In the genomic region with DNA sequence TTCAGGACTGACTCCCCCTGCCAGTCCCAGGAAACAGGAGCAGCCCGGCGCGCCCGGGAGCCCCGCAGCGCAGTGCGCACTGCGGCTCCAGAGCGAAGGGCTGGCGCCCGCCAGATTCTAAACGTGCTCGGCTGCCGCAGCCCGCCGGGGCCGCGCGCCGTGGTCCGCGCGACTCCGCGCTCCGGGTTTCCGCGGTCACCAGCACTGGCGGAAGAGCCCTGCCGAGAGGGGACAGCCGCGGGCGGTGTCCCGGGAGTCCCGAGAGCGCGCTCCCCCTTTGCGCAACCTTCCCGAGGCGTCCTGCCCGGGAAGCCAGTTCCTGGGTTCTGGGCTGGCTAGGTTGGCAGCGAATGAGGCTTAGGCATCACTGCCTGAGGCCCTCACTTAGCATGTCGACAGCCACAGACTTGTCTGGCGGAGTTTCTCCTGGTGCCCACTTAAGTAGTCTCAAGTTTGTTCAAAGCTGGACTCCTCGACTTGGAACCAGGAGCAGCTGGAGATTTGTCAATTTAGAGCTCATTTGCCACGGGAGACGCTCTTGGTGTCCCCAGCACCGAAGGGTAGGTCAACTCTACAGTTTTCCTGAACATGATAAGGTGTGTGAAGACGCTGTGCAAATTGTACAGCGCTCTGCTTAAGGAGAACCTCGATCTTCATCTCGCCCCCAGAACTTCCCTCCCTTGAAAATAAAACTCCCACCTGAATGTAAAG, we compare ENCODE assay signal across 8 cellular contexts. TPM values are rescaled to one million over a fixed set of nuclear protein-coding genes. Genes with fewer than 3 reads are reported as not detected.
DNase-seq lines count a peak whose midpoint lies in the region; ATAC-seq and TF ChIP-seq lines count a peak whose summit lies in the region.

No MANE protein-coding gene starts in this region.

- peak overlapping the region; percentile 93 for H3K4me3 Mint-ChIP-seq in WTC11

- H3K36me3 ChIP-seq in A673 (ENCODE audit: insufficient read depth, low read length, poor library complexity, severe bottlenecking) (no peaks in the 10 kb centered on the region), HUES64 (ENCODE audit: insufficient read depth, low read length) (no peaks in the 10 kb centered on the region), left ventricle myocardium inferior (no peaks in the 10 kb centered on the region), Karpas-422 (ENCODE audit: insufficient read depth, low read length) (no peaks in the 10 kb centered on the region)

- H3K4me3 ChIP-seq in A673 (ENCODE audit: low read depth, low read length, poor library complexity, severe bottlenecking) (peak overlapping the region; percentile 64), HUES64 (ENCODE audit: low read length) (peak overlapping the region; percentile 82), left ventricle myocardium inferior (peak overlapping the region; percentile 72), Karpas-422 (ENCODE audit: low read length) (no peak overlapping the region)

- H4K20me1 ChIP-seq in Karpas-422 (ENCODE audit: insufficient read depth, low read depth, low read length): no peaks in the 10 kb centered on the region

- DNase-seq in A673 (ENCODE audit: low spot score): peak; percentile 93
- DNase-seq in WTC11 (ENCODE audit: low spot score): peak; percentile 75
- peak; percentile 70 for DNase-seq in left ventricle myocardium inferior
- peak; percentile 48 for DNase-seq in renal cortical epithelial cell (ENCODE audit: low read depth)
- DNase-seq in Karpas-422: no peak

- H3K9me3 ChIP-seq in A673 (ENCODE audit: low read depth, low read length, poor library complexity, severe bottlenecking): no peaks in the 10 kb centered on the region
- H3K9me3 ChIP-seq in HUES64 (ENCODE audit: insufficient read depth, low read depth, low read length): no peaks in the 10 kb centered on the region
- no peaks in the 10 kb centered on the region for H3K9me3 ChIP-seq in left ventricle myocardium inferior (replicated peaks)
- no peaks in the 10 kb centered on the region for H3K9me3 ChIP-seq in Karpas-422 (ENCODE audit: low read length)

- H3K4me1 ChIP-seq in A673 (ENCODE audit: insufficient read depth, low read length, poor library complexity, severe bottlenecking) (peaks cover 3% of the 10 kb centered on the region), HUES64 (ENCODE audit: insufficient read depth, low read length) (peaks cover 33% of the 10 kb centered on the region), left ventricle myocardium inferior (peaks cover 36% of the 10 kb centered on the region), Karpas-422 (ENCODE audit: low read length) (no peaks in the 10 kb centered on the region)

- H3K9ac ChIP-seq in HUES64 (ENCODE audit: low read depth, low read length): peak overlapping the region; percentile 88
- no peak overlapping the region for H3K9ac ChIP-seq in Karpas-422 (ENCODE audit: low read length)

- H3K4me1 Mint-ChIP-seq in WTC11: peaks cover 30% of the 10 kb centered on the region

- POLR2A ChIA-PET in A673 (lab: Charles Lee; ENCODE audit: low non-redundant PET): no interaction called here
- POLR2A ChIA-PET in WTC11 (lab: Charles Lee): no interaction called here

- 0 out of 2 replicates have a peak, but pooled peaks have one; percentile 10 for TF ChIP-seq CTCF in A673 (conservative IDR thresholded peaks at IDR 0.05; ENCODE audit: low read depth, low read length)
- TF ChIP-seq CTCF in WTC11 (IDR thresholded peaks at IDR 0.05): no peak
- no peak for TF ChIP-seq CTCF in left ventricle myocardium inferior (IDR thresholded peaks at IDR 0.05; ENCODE audit: borderline replicate concordance)

- H3K27ac Mint-ChIP-seq in WTC11: peak overlapping the region; percentile 81

- no peak overlapping the region for H2AFZ ChIP-seq in Karpas-422 (ENCODE audit: low read length)

- peaks cover 7% of the 10 kb centered on the region for H3K36me3 Mint-ChIP-seq in WTC11

- H3K27ac ChIP-seq in A673 (ENCODE audit: low read depth, low read length, poor library complexity, severe bottlenecking) (peak overlapping the region; percentile 29), HUES64 (ENCODE audit: low read depth, low read length) (no peak overlapping the region; the same call in 1 of the 2 replicates), left ventricle myocardium inferior (replicated peaks) (peak overlapping the region; percentile 91), Karpas-422 (ENCODE audit: low read length) (no peak overlapping the region)

- CTCF ChIA-PET in A673 (lab: Charles Lee): interaction anchor here (1.1 kb wide), 1 partner anchor 132 kb away, joined by 8 read pairs; no protein-coding TSS in a partner anchor
- CTCF ChIA-PET in WTC11 (lab: Charles Lee): interaction anchor here (1.5 to 1.6 kb wide), 2 partner anchors 107 to 764 kb away, joined by 3 to 4 read pairs; no protein-coding TSS in a partner anchor

- intact Hi-C loops in A673 (cut with micrococcal nuclease; ENCODE audit: unreplicated experiment) (loop anchor here (5.0 kb wide), 1 partner anchor 67 kb away; no protein-coding TSS in a partner anchor), left ventricle myocardium inferior (cut with micrococcal nuclease) (no loop called here)

- H3K4me2 ChIP-seq in Karpas-422 (ENCODE audit: low read depth, low read length, poor library complexity, severe bottlenecking): no peak overlapping the region

- no peaks in the 10 kb centered on the region for H3K79me2 ChIP-seq in Karpas-422 (ENCODE audit: low read length)

- ATAC-seq in GM19023 (IDR thresholded peaks at IDR 0.05; ENCODE audit: unreplicated experiment): peak; percentile 75
- peak; percentile 29 for ATAC-seq in WTC11
- ATAC-seq in HG03135 (IDR thresholded peaks at IDR 0.05; ENCODE audit: unreplicated experiment): no peak

- WGBS in HUES64: under 1% methylated on average over 52 of the region's 52 CpGs

- H3K27me3 Mint-ChIP-seq in WTC11 (ENCODE audit: low read depth): peaks cover 8% of the 10 kb centered on the region

- H3K27me3 ChIP-seq in A673 (replicated peaks; ENCODE audit: insufficient read depth, low read depth, low read length, poor library complexity) (no peaks in the 10 kb centered on the region), HUES64 (ENCODE audit: insufficient read depth, low read length) (peaks cover 35% of the 10 kb centered on the region), left ventricle myocardium inferior (ENCODE audit: low read depth) (peaks cover 72% of the 10 kb centered on the region), Karpas-422 (ENCODE audit: low read length) (no peaks in the 10 kb centered on the region)

- no peaks in the 10 kb centered on the region for H3K9me3 Mint-ChIP-seq in WTC11

- H3K9me2 ChIP-seq in Karpas-422 (replicated peaks; ENCODE audit: insufficient read depth, low read length): no peaks in the 10 kb centered on the region

- BruUV-seq in A673 (replicated peaks; lab: Mats Ljungman, UMichigan): no TSS peak

TF ChIP-seq in WTC11, 78 proteins besides CTCF, POLR2A, EP300 and RAD21 (continues in another document):
- TF ChIP-seq NFATC4 (CRISPR knock-in tag; IDR thresholded peaks at IDR 0.05) (no peak), NFE2L1 (CRISPR knock-in tag; IDR thresholded peaks at IDR 0.05) (no peak), ZBTB21 (CRISPR knock-in tag; IDR thresholded peaks at IDR 0.05; ENCODE audit: borderline replicate concordance) (peak; percentile 83; the same call in 1 of the 2 replicates), ELF4 (CRISPR knock-in tag; IDR thresholded peaks at IDR 0.05; ENCODE audit: low read depth) (0 out of 2 replicates have a peak, but pooled peaks have one; percentile 23)
- TF ChIP-seq, protein P1, sequence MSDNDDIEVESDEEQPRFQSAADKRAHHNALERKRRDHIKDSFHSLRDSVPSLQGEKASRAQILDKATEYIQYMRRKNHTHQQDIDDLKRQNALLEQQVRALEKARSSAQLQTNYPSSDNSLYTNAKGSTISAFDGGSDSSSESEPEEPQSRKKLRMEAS (CRISPR knock-in tag; IDR thresholded peaks at IDR 0.05): peak; percentile 63; the same call in 1 of the 2 replicates
- TF ChIP-seq, protein P2, sequence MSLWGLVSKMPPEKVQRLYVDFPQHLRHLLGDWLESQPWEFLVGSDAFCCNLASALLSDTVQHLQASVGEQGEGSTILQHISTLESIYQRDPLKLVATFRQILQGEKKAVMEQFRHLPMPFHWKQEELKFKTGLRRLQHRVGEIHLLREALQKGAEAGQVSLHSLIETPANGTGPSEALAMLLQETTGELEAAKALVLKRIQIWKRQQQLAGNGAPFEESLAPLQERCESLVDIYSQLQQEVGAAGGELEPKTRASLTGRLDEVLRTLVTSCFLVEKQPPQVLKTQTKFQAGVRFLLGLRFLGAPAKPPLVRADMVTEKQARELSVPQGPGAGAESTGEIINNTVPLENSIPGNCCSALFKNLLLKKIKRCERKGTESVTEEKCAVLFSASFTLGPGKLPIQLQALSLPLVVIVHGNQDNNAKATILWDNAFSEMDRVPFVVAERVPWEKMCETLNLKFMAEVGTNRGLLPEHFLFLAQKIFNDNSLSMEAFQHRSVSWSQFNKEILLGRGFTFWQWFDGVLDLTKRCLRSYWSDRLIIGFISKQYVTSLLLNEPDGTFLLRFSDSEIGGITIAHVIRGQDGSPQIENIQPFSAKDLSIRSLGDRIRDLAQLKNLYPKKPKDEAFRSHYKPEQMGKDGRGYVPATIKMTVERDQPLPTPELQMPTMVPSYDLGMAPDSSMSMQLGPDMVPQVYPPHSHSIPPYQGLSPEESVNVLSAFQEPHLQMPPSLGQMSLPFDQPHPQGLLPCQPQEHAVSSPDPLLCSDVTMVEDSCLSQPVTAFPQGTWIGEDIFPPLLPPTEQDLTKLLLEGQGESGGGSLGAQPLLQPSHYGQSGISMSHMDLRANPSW (CRISPR knock-in tag; conservative IDR thresholded peaks at IDR 0.05; ENCODE audit: low read depth): no peak

RNA-seq across cellular contexts. Expression of a gene that starts 1.5 kb away (rescaled TPM):
- 4.8 and 7.8 TPM in 2 replicates for total RNA-seq in A673 (2021)
- polyA plus RNA-seq in HUES64 (2013, experiment 1 of 2): 44.1 TPM
- polyA plus RNA-seq in HUES64 (2013, experiment 2 of 2): 55.2 TPM
- total RNA-seq in WTC11 (2021): 78.4 to 83.6 TPM (median 82.4 TPM) in 3 replicates
- total RNA-seq in left ventricle myocardium inferior: 15.8 TPM
- total RNA-seq in renal cortical epithelial cell: 0.05 TPM in 1 of 2 replicates, not detected in the other
- total RNA-seq in Karpas-422 (2014; rRNA removed; shearing (Covaris generic); ENCODE audit: low replicate concordance): not detected in 2 replicates

RNA-seq across cellular contexts. Expression of a gene that starts 20.8 kb away (rescaled TPM):
- total RNA-seq in A673 (2021): 0.13 and 0.24 TPM in 2 replicates
- 0.10 TPM for polyA plus RNA-seq in HUES64 (2013, experiment 1 of 2)
- 0.13 TPM for polyA plus RNA-seq in HUES64 (2013, experiment 2 of 2)
- total RNA-seq in WTC11 (2021): 0.26 to 0.37 TPM (median 0.30 TPM) in 3 replicates
- total RNA-seq in left ventricle myocardium inferior: 0.14 TPM
- under 0.01 TPM in 1 of 2 replicates, not detected in the other for total RNA-seq in renal cortical epithelial cell
- not detected in 2 replicates for total RNA-seq in Karpas-422 (2014; rRNA removed; shearing (Covaris generic); ENCODE audit: low replicate concordance)

Comparison
In these comparisons a context has a peak if more than half of its experiments do, and no peak if none do; other contexts are left out.
1. H3K27ac ChIP-seq: peak in A673 (single experiment) and left ventricle myocardium inferior (single experiment); none in HUES64 (single experiment) and Karpas-422 (single experiment).